Comparison of ENCODE assay signal across 9 cellular contexts in the genomic region with DNA sequence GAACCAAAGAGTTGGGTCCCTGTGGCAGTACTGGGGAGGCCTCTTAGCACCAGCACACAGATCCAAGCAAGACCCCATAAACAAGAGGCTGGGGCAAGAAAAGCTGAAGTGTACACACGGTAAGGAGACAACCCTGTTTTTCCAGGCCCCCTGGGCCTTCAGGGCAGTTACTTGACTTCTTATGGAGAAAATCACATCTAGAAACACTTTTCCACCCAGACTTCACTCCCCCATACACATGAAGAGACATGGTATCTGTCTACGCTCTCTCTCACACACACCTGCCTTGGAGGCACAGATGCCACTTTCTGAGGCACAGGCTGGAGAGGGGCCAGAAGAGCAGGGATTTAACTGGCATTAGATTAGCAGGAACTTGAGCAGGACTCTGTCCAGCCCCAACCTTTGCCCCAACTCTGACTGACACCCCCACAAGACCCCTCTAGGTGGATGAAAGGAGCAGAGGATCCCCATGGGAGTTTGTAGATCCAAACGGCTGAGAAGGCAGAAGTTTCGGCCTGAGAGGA. TPM values are rescaled to one million over a fixed set of nuclear protein-coding genes. Genes with fewer than 3 reads are reported as not detected.
A peak's percentile ranks its signal among the peaks of the same experiment; 100 is the strongest.
DNase-seq lines count a peak whose midpoint lies in the region; ATAC-seq and TF ChIP-seq lines count a peak whose summit lies in the region.
"Had no signal": no experiment of that assay in that cellular context is flagged by ENCODE, and none has a peak within 500 bp of the region (broad histone marks: within the 10 kb centered on the region; RNA-seq: fewer than 3 reads in every experiment).

No MANE protein-coding gene starts in this region.

- peaks cover 16 to 65% of the 10 kb centered on the region in 2 experiments for H3K79me1 ChIP-seq in IMR-90 (ENCODE audit: low read depth in 1 of 2, low read length in 2 of 2)

- peaks cover 45 to 55% (median 47%) of the 10 kb centered on the region in 3 donors for H3K4me1 Mint-ChIP-seq in naive B cell

- no peak for TF ChIP-seq RAD21 in IMR-90 (IDR thresholded peaks at IDR 0.05; ENCODE audit: low read length)

- H3K9me3 ChIP-seq in AG04450 (ENCODE audit: control insufficient read depth, insufficient read depth, low read length) (peaks cover 3% of the 10 kb centered on the region; the same call in 1 of the 2 replicates), IMR-90 (ENCODE audit: control insufficient read depth, insufficient read depth, low read length) (no peaks in the 10 kb centered on the region)

- H3K27ac ChIP-seq in AG04450 (ENCODE audit: low read depth, low read length) (peak overlapping the region; percentile 3), IMR-90 (ENCODE audit: insufficient read depth, low read length) (peak overlapping the region; percentile 86)

- H3K18ac ChIP-seq in IMR-90 (ENCODE audit: low read depth, low read length): peak overlapping the region; percentile 55; the same call in 1 of the 2 replicates

- peak overlapping the region; percentile 83 for H3K4ac ChIP-seq in IMR-90 (ENCODE audit: low read depth, low read length)

- peak overlapping the region; percentile 88 for H2AK9ac ChIP-seq in IMR-90 (replicated peaks; ENCODE audit: low read depth, low read length, poor library complexity)

- H3K27ac Mint-ChIP-seq in naive B cell: peak overlapping the region in 4 of 6 donors; percentile 33 to 91 (median 86)

- peak overlapping the region; percentile 97 for H3K23ac ChIP-seq in IMR-90 (ENCODE audit: low read depth, low read length)

- TF ChIP-seq CTCF in AG04450 (IDR thresholded peaks at IDR 0.05; ENCODE audit: low read depth, low read length) (no peak), IMR-90 (conservative IDR thresholded peaks at IDR 0.05; ENCODE audit: low read depth, low read length) (no peak)

- no TSS peak for BruUV-seq in IMR-90 (replicated peaks; lab: Mats Ljungman, UMichigan)

- TF ChIP-seq POLR2A in IMR-90 (IDR thresholded peaks at IDR 0.05; ENCODE audit: low read depth, low read length): no peak

- peak overlapping the region; percentile 81 for H3K4me3 ChIP-seq in AG04450 (ENCODE audit: low read depth, low read length)
- H3K4me3 ChIP-seq in IMR-90 (ENCODE audit: insufficient read depth, low read depth, low read length): peak overlapping the region; percentile 64; the same call in 1 of the 2 replicates

- peak overlapping the region; percentile 3; the same call in 1 of the 3 replicates for H2BK15ac ChIP-seq in IMR-90 (ENCODE audit: low read depth, low read length)

- H3K4me2 ChIP-seq in IMR-90 (ENCODE audit: low read depth, low read length): peak overlapping the region; percentile 96

- H2BK120ac ChIP-seq in IMR-90 (ENCODE audit: low read depth, low read length): no peak overlapping the region

- H3K9ac ChIP-seq in IMR-90 (ENCODE audit: low read depth, low read length): peak overlapping the region; percentile 94; the same call in 1 of the 2 replicates

- peak overlapping the region; percentile 68 to 94 (median 84) for H3K4me3 Mint-ChIP-seq in naive B cell

- no peak overlapping the region for H3K56ac ChIP-seq in IMR-90 (ENCODE audit: extremely low read depth, insufficient read depth, low read length)

- H3K9me3 Mint-ChIP-seq in naive B cell: no peaks in the 10 kb centered on the region

- H4K5ac ChIP-seq in IMR-90 (ENCODE audit: low read depth, low read length): peak overlapping the region; percentile 40; the same call in 1 of the 2 replicates

- DNase-seq in AG04450 (ENCODE audit: low read depth, low spot score) (no peak), IMR-90 (no peak), cerebellar cortex (ENCODE audit: low spot score) (peak; percentile 39), naive B cell (no peak), HuH-7 (ENCODE audit: low spot score) (no peak), hippocampal formation (lab: John Stamatoyannopoulos, UW) (no peak), NCI-H1092 treated with DMSO at 0.1 percent for 48 hours (lab: John Stamatoyannopoulos, UW) (no peak)

- H3K4me1 ChIP-seq in IMR-90 (ENCODE audit: control insufficient read depth, insufficient read depth, low read length): peaks cover 35% of the 10 kb centered on the region

- in situ Hi-C loops in IMR-90 (cut with MboI; ENCODE audit: low sequenced_read_pairs): loop anchor here (10.0 kb wide), 1 partner anchor 62 kb away; the partner anchor contains the start of gene BNIPL

- peak overlapping the region; percentile 74 for H2BK5ac ChIP-seq in IMR-90 (ENCODE audit: low read depth, low read length, poor library complexity, severe bottlenecking)

- peak overlapping the region; percentile 89; the same call in 1 of the 2 replicates for H4K91ac ChIP-seq in IMR-90 (ENCODE audit: insufficient read depth, low read depth, low read length)

- peaks cover 15% of the 10 kb centered on the region for H3K36me3 ChIP-seq in IMR-90 (ENCODE audit: control insufficient read depth, insufficient read depth, low read length)

- no peak for ATAC-seq in IMR-90 (ENCODE audit: low read depth)
- no peak for ATAC-seq in naive B cell (ENCODE audit: low read depth in 2 of 2)
- ATAC-seq in HG03135 (IDR thresholded peaks at IDR 0.05; ENCODE audit: unreplicated experiment): no peak

- H3K9me1 ChIP-seq in IMR-90 (ENCODE audit: insufficient read depth, low read length): peaks cover 39% of the 10 kb centered on the region

- CTCF ChIA-PET in AG04450 (lab: Charles Lee) (no interaction called here), IMR-90 (lab: Yijun Ruan, JAX) (no interaction called here)

- H4K8ac ChIP-seq in IMR-90 (ENCODE audit: low read depth in 2 of 2, low read length in 2 of 2): peak overlapping the region in 1 of 2 experiments; percentile 65; a peak in 1 of 4 replicates

- dilution Hi-C loops in IMR-90 (cut with HindIII; ENCODE audit: low sequenced_read_pairs, unreplicated experiment): no loop called here

- H3K27me3 ChIP-seq in AG04450 (ENCODE audit: control insufficient read depth, insufficient read depth, low read length): no peaks in the 10 kb centered on the region
- H3K27me3 ChIP-seq in IMR-90 (ENCODE audit: control insufficient read depth, insufficient read depth, low read length): no peaks in the 10 kb centered on the region

- H3K27me3 Mint-ChIP-seq in naive B cell: no peaks in the 10 kb centered on the region

- intact Hi-C loops in IMR-90 (cut with micrococcal nuclease): no loop called here

- H4K20me1 ChIP-seq in IMR-90 (ENCODE audit: insufficient read depth, low read length): peaks cover 62% of the 10 kb centered on the region

- H2BK20ac ChIP-seq in IMR-90 (ENCODE audit: low read depth, low read length): no peak overlapping the region

- H3K14ac ChIP-seq in IMR-90 (replicated peaks; ENCODE audit: low read depth, low read length): peak overlapping the region; percentile 82

- peak overlapping the region; percentile 94 for H2AK5ac ChIP-seq in IMR-90 (ENCODE audit: low read depth, low read length)

- no CpG with 5 or more reads among the region's 4 CpGs for WGBS in IMR-90 (ENCODE audit: extremely low coverage in 2 of 2, insufficient read length in 1 of 2), 2 experiments

- no peak overlapping the region for H2AFZ ChIP-seq in IMR-90 (replicated peaks; ENCODE audit: low read length, poor library complexity)

- POLR2A ChIA-PET in AG04450 (lab: Yijun Ruan, JAX): no interaction called here
- POLR2A ChIA-PET in IMR-90 (lab: Charles Lee; ENCODE audit: unreplicated experiment): no interaction called here

- no peaks in the 10 kb centered on the region for H3K36me3 Mint-ChIP-seq in naive B cell

TF ChIP-seq in IMR-90, 13 proteins besides CTCF, POLR2A, EP300 and RAD21:
- no peak for TF ChIP-seq FOS (IDR thresholded peaks at IDR 0.05; ENCODE audit: low read depth, low read length)
- no peak for TF ChIP-seq SMC3 (IDR thresholded peaks at IDR 0.05; ENCODE audit: low read depth, low read length)

RNA-seq across cellular contexts. Expression of gene CERS2, which starts 2.2 kb away (rescaled TPM):
- polyA plus RNA-seq in AG04450 (2011; rRNA removed) (193 and 217 TPM in 2 replicates), IMR-90 (2012; rRNA removed) (126 and 127 TPM in 2 replicates), naive B cell (ENCODE audit: low read depth in 6 of 6) (100 to 1,000 TPM in 4 of 6 donors, 10 to 100 TPM in 2; 95.5 to 127 (median 115) TPM)
- polyA minus RNA-seq in AG04450 (2011; rRNA and poly(A)+ RNA removed): 170 TPM in 2 replicates
- total RNA-seq in IMR-90 (2012; rRNA removed): 99.2 and 118 TPM in 2 replicates
- 70.7 and 75.7 TPM in 2 replicates for polyA plus RNA-seq in IMR-90 (2012; cell fraction: cytosol; rRNA removed)
- polyA plus RNA-seq in IMR-90 (2012; cell fraction: nucleus; rRNA removed; ENCODE audit: low replicate concordance): 51.7 and 154 TPM in 2 replicates

RNA-seq across cellular contexts. Expression of gene ANXA9, which starts 9.6 kb away (rescaled TPM):
- polyA plus RNA-seq in AG04450 (2011; rRNA removed) (0.10 and 0.21 TPM in 2 replicates), IMR-90 (2012; rRNA removed) (0.16 and 0.21 TPM in 2 replicates), naive B cell (ENCODE audit: low read depth in 6 of 6) (under 1 TPM in 2 of 6 donors, not detected in 4; 0.13 to 0.42 TPM)
- polyA minus RNA-seq in AG04450 (2011; rRNA and poly(A)+ RNA removed): 0.09 and 0.17 TPM in 2 replicates
- under 0.01 and 0.36 TPM in 2 replicates for total RNA-seq in IMR-90 (2012; rRNA removed)
- polyA plus RNA-seq in IMR-90 (2012; cell fraction: cytosol; rRNA removed): 0.23 and 0.24 TPM in 2 replicates
- polyA plus RNA-seq in IMR-90 (2012; cell fraction: nucleus; rRNA removed; ENCODE audit: low replicate concordance): 0.25 and 0.26 TPM in 2 replicates
- total RNA-seq: aorta had no signal

RNA-seq across cellular contexts. Expression of gene MINDY1, which starts 34.2 kb away (rescaled TPM):
- polyA plus RNA-seq in AG04450 (2011; rRNA removed) (12.8 and 18.0 TPM in 2 replicates), IMR-90 (2012; rRNA removed) (6.6 and 7.3 TPM in 2 replicates), naive B cell (ENCODE audit: low read depth in 6 of 6) (1 to 10 TPM; 2.4 to 8.8 (median 3.5) TPM)
- 21.5 and 29.3 TPM in 2 replicates for polyA minus RNA-seq in AG04450 (2011; rRNA and poly(A)+ RNA removed)
- 5.8 and 6.6 TPM in 2 replicates for total RNA-seq in IMR-90 (2012; rRNA removed)
- polyA plus RNA-seq in IMR-90 (2012; cell fraction: cytosol; rRNA removed): 5.4 and 6.1 TPM in 2 replicates
- 18.8 TPM in 2 replicates for polyA plus RNA-seq in IMR-90 (2012; cell fraction: nucleus; rRNA removed; ENCODE audit: low replicate concordance)

RNA-seq across cellular contexts. Expression of gene PRUNE1, which starts 35.8 kb away (rescaled TPM):
- 18.3 and 21.7 TPM in 2 replicates for polyA plus RNA-seq in AG04450 (2011; rRNA removed)
- polyA minus RNA-seq in AG04450 (2011; rRNA and poly(A)+ RNA removed): 17.9 and 20.5 TPM in 2 replicates
- total RNA-seq in IMR-90 (2012; rRNA removed): 7.9 and 8.6 TPM in 2 replicates
- polyA plus RNA-seq in IMR-90 (2012; rRNA removed): 9.4 and 9.6 TPM in 2 replicates
- 4.6 and 6.5 TPM in 2 replicates for polyA plus RNA-seq in IMR-90 (2012; cell fraction: cytosol; rRNA removed)
- 3.4 and 9.4 TPM in 2 replicates for polyA plus RNA-seq in IMR-90 (2012; cell fraction: nucleus; rRNA removed; ENCODE audit: low replicate concordance)
- 10 to 100 TPM; 40.2 to 89.9 (median 48.7) TPM for polyA plus RNA-seq in naive B cell (ENCODE audit: low read depth in 6 of 6)

RNA-seq across cellular contexts. Expression of gene SETDB1, which starts 46.3 kb away (rescaled TPM):
- polyA plus RNA-seq in AG04450 (2011; rRNA removed) (30.8 and 35.5 TPM in 2 replicates), IMR-90 (2012; rRNA removed) (16.6 and 18.7 TPM in 2 replicates), naive B cell (ENCODE audit: low read depth in 6 of 6) (10 to 100 TPM; 16.5 to 30.5 (median 22.6) TPM)
- 50.6 and 53.9 TPM in 2 replicates for polyA minus RNA-seq in AG04450 (2011; rRNA and poly(A)+ RNA removed)
- 22.9 and 24.7 TPM in 2 replicates for total RNA-seq in IMR-90 (2012; rRNA removed)
- 5.0 and 6.3 TPM in 2 replicates for polyA plus RNA-seq in IMR-90 (2012; cell fraction: cytosol; rRNA removed)
- 24.4 and 71.3 TPM in 2 replicates for polyA plus RNA-seq in IMR-90 (2012; cell fraction: nucleus; rRNA removed; ENCODE audit: low replicate concordance)
